ENCODE assay signal across 13 cellular contexts in the genomic region with DNA sequence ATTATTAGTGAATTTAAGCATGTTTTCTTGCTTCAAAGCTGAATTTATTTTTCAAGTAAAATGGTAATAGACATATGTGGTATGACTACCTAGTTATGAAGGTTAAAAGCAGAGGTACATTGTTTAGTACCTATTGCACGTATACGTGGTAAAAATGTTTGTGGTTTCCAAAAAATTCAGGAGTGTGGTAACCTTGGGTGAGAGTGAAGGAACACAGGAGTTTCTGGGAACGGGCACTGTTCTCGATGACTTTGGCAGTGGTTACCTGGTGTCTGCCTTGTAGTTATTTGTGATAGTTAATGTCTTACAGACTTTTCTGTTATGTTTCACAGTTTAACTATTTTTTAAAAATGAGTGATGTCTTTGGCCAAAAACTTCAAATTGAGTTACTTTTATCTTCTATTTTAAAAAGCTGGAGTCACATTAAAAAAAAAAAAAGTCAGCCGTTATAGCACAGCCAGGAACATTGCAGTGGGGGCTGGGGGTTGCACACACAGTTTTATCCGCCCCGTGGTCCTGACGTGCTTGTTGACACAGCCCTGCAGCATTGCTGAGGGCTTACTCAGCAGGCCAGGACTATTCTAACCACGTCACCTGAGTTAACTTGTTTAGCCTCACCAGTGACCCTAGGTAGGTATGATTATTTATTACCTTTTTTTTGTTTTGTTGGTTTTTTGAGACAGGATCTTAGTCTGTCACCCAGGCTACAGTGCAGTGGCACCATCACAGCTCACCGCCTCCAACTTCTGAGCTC. TPM values are rescaled to one million over a fixed set of nuclear protein-coding genes. Genes with fewer than 3 reads are reported as not detected.
A peak's percentile ranks its signal among the peaks of the same experiment; 100 is the strongest.
DNase-seq lines count a peak whose midpoint lies in the region; ATAC-seq, FAIRE-seq and TF ChIP-seq lines count a peak whose summit lies in the region.
"Had no signal": no experiment of that assay in that cellular context is flagged by ENCODE, and none has a peak within 500 bp of the region (broad histone marks: within the 10 kb centered on the region; RNA-seq: fewer than 3 reads in every experiment).

No MANE protein-coding gene starts in this region.

- peaks cover 31 to 69% of the 10 kb centered on the region in 2 experiments for H3K36me3 ChIP-seq in HCT116 (ENCODE audit: control insufficient read depth in 1 of 2, insufficient read depth in 2 of 2, low read length in 2 of 2)
- H3K36me3 ChIP-seq in pancreas = peaks cover 5 to 45% (median 13%) of the 10 kb centered on the region in 3 donors

- H3K27me3 ChIP-seq in HCT116 (ENCODE audit: insufficient read depth, low read length) (no peaks in the 10 kb centered on the region), pancreas (no peaks in the 10 kb centered on the region)

- RAD21 ChIA-PET in HCT116 (lab: Charles Lee; ENCODE audit: low non-redundant PET in 1 of 2, low total read pairs in 2 of 2, uncharacterized antibody in 2 of 2, unreplicated experiment in 2 of 2) = no interaction called here

- H3K27ac ChIP-seq in HCT116 (ENCODE audit: low read depth, low read length) (peak overlapping the region; percentile 49; the same call in 1 of the 2 replicates), pancreas (peak overlapping the region; percentile 66 to 76 (median 71))

- WGBS in pancreas, 2 donors = 62 to 64% methylated on average over 10 of the region's 10 CpGs
- 80 to 82% methylated on average over 10 of the region's 10 CpGs for WGBS in lower leg skin, 2 donors

- CTCF ChIA-PET in HCT116 (lab: Charles Lee) = no interaction called here

- DNase-seq in HCT116 (ENCODE audit: low read depth, low spot score) = peak; percentile 66
- peak; percentile 4 for DNase-seq in T1000 (lab: John Stamatoyannopoulos, UW)
- peak; percentile 61 for DNase-seq in fibroblast of pulmonary artery (ENCODE audit: low read depth)
- peak in 4 of 6 donors; percentile 26 to 62 (median 54) for DNase-seq in pancreas
- no peak for DNase-seq in lower leg skin (ENCODE audit: low spot score in 2 of 2)
- no peak for DNase-seq in frontal cortex (ENCODE audit: low spot score in 2 of 2)
- DNase-seq: activated effector memory CD4-positive, alpha-beta T cell treated with anti-CD3 and anti-CD28 coated beads, Interleukin-2, amount 50 U/mL, for 16 hours; CD4-positive, alpha-beta memory T cell; effector CD8-positive, alpha-beta T cell; NCI-H146 had no signal

- POLR2A ChIA-PET in HCT116 (lab: Charles Lee) = interaction anchor here (0.6 to 1.0 kb wide), 2 partner anchors 11 to 18 kb away, joined by 3 to 4 read pairs; a partner anchor contains a TSS

- FAIRE-seq in pancreas (lab: Jason Lieb, UNC) = no peak
- FAIRE-seq in frontal cortex (lab: Jason Lieb, UNC) = no peak

- TF ChIP-seq POLR2A in HCT116 (IDR thresholded peaks at IDR 0.05; ENCODE audit: borderline replicate concordance, extremely low read depth, insufficient read depth, insufficient read length) (no peak), lower leg skin (IDR thresholded peaks at IDR 0.05) (no peak)

- no peaks in the 10 kb centered on the region for H3K9me2 ChIP-seq in HCT116 (ENCODE audit: insufficient read depth)

- no peaks in the 10 kb centered on the region for H3K9me3 ChIP-seq in HCT116 (ENCODE audit: control insufficient read depth in 1 of 2, insufficient read depth in 1 of 2, low read depth in 1 of 2, low read length in 2 of 2)
- H3K9me3 ChIP-seq in pancreas = no peaks in the 10 kb centered on the region

- intact Hi-C loops in HCT116 (cut with micrococcal nuclease) = no loop called here
- intact Hi-C loops in pancreas (cut with DNase I) = no loop called here
- intact Hi-C loops in lower leg skin (cut with DNase I; ENCODE audit: low total_unique reads) = no loop called here

- peak; percentile 86 for ATAC-seq in HCT116
- peak; percentile 85 to 90 (median 88) for ATAC-seq in pancreas
- no peak for ATAC-seq in GM18517 (IDR thresholded peaks at IDR 0.05; ENCODE audit: unreplicated experiment)
- ATAC-seq in GM21723 (IDR thresholded peaks at IDR 0.05; ENCODE audit: unreplicated experiment) = no peak
- ATAC-seq: activated CD4-positive, CD25-positive, alpha-beta regulatory T cell treated with anti-CD3 and anti-CD28 coated beads, Interleukin-2, amount 50 U/mL, for 24 hours had no signal

- BruUV-seq in HCT116 (replicated peaks; lab: Mats Ljungman, UMichigan) = no TSS peak

- TF ChIP-seq RAD21 in HCT116 (IDR thresholded peaks at IDR 0.05; ENCODE audit: low read depth) = no peak

- TF ChIP-seq CTCF in HCT116 (IDR thresholded peaks at IDR 0.05 in 2 of 3, conservative IDR thresholded peaks at IDR 0.05 in 1 of 3; ENCODE audit: borderline replicate concordance in 1 of 3, insufficient read depth in 1 of 3, low read depth in 2 of 3, low read length in 2 of 3) (no peak), fibroblast of pulmonary artery (IDR thresholded peaks at IDR 0.05; ENCODE audit: low read length, missing control alignments) (no peak), pancreas (IDR thresholded peaks at IDR 0.05) (no peak), lower leg skin (IDR thresholded peaks at IDR 0.05) (no peak)

- H3K4me2 ChIP-seq in HCT116 (ENCODE audit: low read length) = peak overlapping the region; percentile 59

- H3K4me1 ChIP-seq in HCT116 (ENCODE audit: control insufficient read depth in 1 of 2, insufficient read depth in 2 of 2, low read length in 2 of 2) (peaks cover 36 to 69% of the 10 kb centered on the region in 2 experiments), pancreas (peaks cover 0 to 7% (median 0%) of the 10 kb centered on the region in 3 donors)

- H4K20me1 ChIP-seq in HCT116 (ENCODE audit: insufficient read depth) = peaks cover 5% of the 10 kb centered on the region; the same call in 1 of the 2 replicates

- H3K4me3 ChIP-seq in HCT116 (replicated peaks in 1 of 2; ENCODE audit: low read depth in 1 of 2, low read length in 2 of 2) (peak overlapping the region in 1 of 2 experiments; percentile 16; a peak in 1 of 4 replicates), fibroblast of pulmonary artery (replicated peaks; ENCODE audit: low read depth, low read length) (no peak overlapping the region), pancreas (no peak overlapping the region), lower leg skin (ENCODE audit: low read depth, poor library complexity, severe bottlenecking) (no peak overlapping the region)

- peak overlapping the region; percentile 35 for H3K9ac ChIP-seq in HCT116 (ENCODE audit: low read length)

- H3K79me2 ChIP-seq in HCT116 (ENCODE audit: insufficient read depth, low read length) = peaks cover 100% of the 10 kb centered on the region

- H2AFZ ChIP-seq in HCT116 (ENCODE audit: low read depth, low read length, poor library complexity, severe bottlenecking) = no peak overlapping the region

TF ChIP-seq in HCT116, 20 proteins besides CTCF, POLR2A, EP300 and RAD21:
- TF ChIP-seq FOSL1 (IDR thresholded peaks at IDR 0.05; ENCODE audit: low read depth) (peak; percentile 82), SRF (IDR thresholded peaks at IDR 0.05; ENCODE audit: low read depth) (no peak), SP1 (IDR thresholded peaks at IDR 0.05; ENCODE audit: low read depth) (peak; percentile 79), CEBPB (IDR thresholded peaks at IDR 0.05; ENCODE audit: low read depth) (peak; percentile 34; the same call in 1 of the 2 replicates), JUND (IDR thresholded peaks at IDR 0.05) (peak; percentile 76), ELF1 (IDR thresholded peaks at IDR 0.05; ENCODE audit: borderline replicate concordance, low read depth) (no peak), TCF7L2 (IDR thresholded peaks at IDR 0.05; ENCODE audit: borderline replicate concordance, extremely low read depth, insufficient read depth, insufficient read length) (no peak)
- TF ChIP-seq, protein P1, sequence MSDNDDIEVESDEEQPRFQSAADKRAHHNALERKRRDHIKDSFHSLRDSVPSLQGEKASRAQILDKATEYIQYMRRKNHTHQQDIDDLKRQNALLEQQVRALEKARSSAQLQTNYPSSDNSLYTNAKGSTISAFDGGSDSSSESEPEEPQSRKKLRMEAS (IDR thresholded peaks at IDR 0.05) = 0 out of 2 replicates have a peak, but pooled peaks have one; percentile 35
TF ChIP-seq in HCT116: peak in this region for 5.

RNA-seq across cellular contexts. Expression of a gene that starts 10.9 kb away (rescaled TPM):
- 113 TPM for total RNA-seq in HCT116 (2021; ENCODE audit: unreplicated experiment)
- 40.3 and 46.9 TPM in 2 replicates for polyA plus RNA-seq in HCT116 (2012)
- 10 to 100 TPM; 21.7 to 49.3 (median 32.4) TPM for total RNA-seq in pancreas
- 10 to 100 TPM; 13.5 to 22.2 TPM for polyA plus RNA-seq in pancreas
- 10 to 100 TPM; 23.3 to 40.1 (median 38.1) TPM for total RNA-seq in lower leg skin
- total RNA-seq in frontal cortex = 28.5 TPM

RNA-seq across cellular contexts. Expression of a gene that starts 17.0 kb away (rescaled TPM):
- total RNA-seq in HCT116 (2021; ENCODE audit: unreplicated experiment) (75.3 TPM), pancreas (10 to 100 TPM; 25.5 to 51.8 (median 40.1) TPM), lower leg skin (10 to 100 TPM; 59.9 to 95.8 (median 62.9) TPM), frontal cortex (66.0 TPM)
- polyA plus RNA-seq in HCT116 (2012) = 45.1 and 64.0 TPM in 2 replicates
- 100 to 1,000 TPM in 1 of 2 donors, 10 to 100 TPM in 1; 94.9 to 244 TPM for polyA plus RNA-seq in pancreas

Comparison
In these comparisons a context has a peak if more than half of its experiments do, and no peak if none do; other contexts are left out.
1. ATAC-seq: peak in HCT116 (single experiment) and pancreas (4 of 4); none in GM18517 (single experiment) and GM21723 (single experiment).
2. DNase-seq: peak in HCT116 (single experiment), T1000 (single experiment), fibroblast of pulmonary artery (single experiment) and pancreas (4 of 6); none in lower leg skin (0 of 2) and frontal cortex (0 of 2).